In the genomic region with DNA sequence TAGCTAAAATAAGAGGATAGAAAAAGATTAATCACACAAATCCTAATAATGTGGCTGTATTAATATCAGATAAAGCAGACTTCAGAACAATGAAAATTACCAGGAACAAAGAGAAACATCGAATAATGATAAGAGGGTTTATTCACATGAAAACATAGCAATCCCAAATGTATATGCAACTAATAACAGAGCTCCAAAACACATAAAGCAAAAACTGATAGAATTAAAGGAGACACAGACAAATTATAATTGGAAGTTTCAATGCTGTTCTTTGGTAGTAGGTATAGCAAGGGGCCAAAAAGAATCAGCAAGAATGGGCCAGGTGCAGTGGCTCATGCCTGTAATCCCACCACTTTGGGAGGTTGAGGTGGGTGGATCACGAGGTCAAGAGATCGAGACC, we compare ENCODE assay signal across 30 cellular contexts.
"Had no signal": no experiment of that assay in that cellular context is flagged by ENCODE, and none has a peak within 500 bp of the region (broad histone marks: within the 10 kb centered on the region; RNA-seq: fewer than 3 reads in every experiment).

No MANE protein-coding gene starts in this region.

- H3K4me1 Mint-ChIP-seq: activated CD4-positive, alpha-beta memory T cell treated with anti-CD3 and anti-CD28 coated beads, Interleukin-2, amount 10 ng/mL, durations not matched to agents 7 days and 5 days; activated CD4-positive, alpha-beta T cell treated with anti-CD3 and anti-CD28 coated beads, Interleukin-2, amount 10 ng/mL, durations not matched to agents 7 days and 5 days; activated CD8-positive, alpha-beta memory T cell treated with anti-CD3 and anti-CD28 coated beads, Interleukin-2, amount 10 ng/mL, durations not matched to agents 7 days and 5 days; activated naive CD8-positive, alpha-beta T cell treated with anti-CD3 and anti-CD28 coated beads, Interleukin-2, amount 50 U/mL, for 24 hours had no signal

- H3K9me3 ChIP-seq: adrenal gland, body of pancreas, esophagus muscularis mucosa, gastrocnemius medialis had no signal

- H3K27me3 Mint-ChIP-seq: activated CD4-positive, alpha-beta memory T cell treated with anti-CD3 and anti-CD28 coated beads, Interleukin-2, amount 10 ng/mL, durations not matched to agents 7 days and 5 days; activated CD4-positive, alpha-beta T cell treated with anti-CD3 and anti-CD28 coated beads, Interleukin-2, amount 10 ng/mL, durations not matched to agents 7 days and 5 days; activated CD8-positive, alpha-beta memory T cell treated with anti-CD3 and anti-CD28 coated beads, Interleukin-2, amount 10 ng/mL, durations not matched to agents 7 days and 5 days; activated naive CD4-positive, alpha-beta T cell treated with anti-CD3 and anti-CD28 coated beads, Interleukin-2, amount 50 U/mL, for 24 hours; activated naive CD8-positive, alpha-beta T cell treated with anti-CD3 and anti-CD28 coated beads for 36 hours; activated naive CD8-positive, alpha-beta T cell treated with anti-CD3 and anti-CD28 coated beads, Interleukin-2, amount 50 U/mL, for 24 hours had no signal

- ATAC-seq: activated CD8-positive, alpha-beta memory T cell treated with anti-CD3 and anti-CD28 coated beads, Interleukin-2, amount 10 ng/mL, durations not matched to agents 7 days and 5 days; activated naive CD8-positive, alpha-beta T cell treated with anti-CD3 and anti-CD28 coated beads, Interleukin-2, amount 50 U/mL, for 24 hours; body of pancreas; foreskin keratinocyte; gastrocnemius medialis; WTC11 had no signal

- H3K4me3 Mint-ChIP-seq: activated CD4-positive, alpha-beta memory T cell treated with anti-CD3 and anti-CD28 coated beads, Interleukin-2, amount 10 ng/mL, durations not matched to agents 7 days and 5 days; activated CD4-positive, alpha-beta T cell treated with anti-CD3 and anti-CD28 coated beads, Interleukin-2, amount 10 ng/mL, durations not matched to agents 7 days and 5 days; activated CD8-positive, alpha-beta memory T cell treated with anti-CD3 and anti-CD28 coated beads, Interleukin-2, amount 10 ng/mL, durations not matched to agents 7 days and 5 days; activated naive CD4-positive, alpha-beta T cell treated with anti-CD3 and anti-CD28 coated beads for 36 hours; activated naive CD4-positive, alpha-beta T cell treated with anti-CD3 and anti-CD28 coated beads, Interleukin-2, amount 50 U/mL, for 24 hours; activated naive CD8-positive, alpha-beta T cell treated with anti-CD3 and anti-CD28 coated beads for 36 hours; activated naive CD8-positive, alpha-beta T cell treated with anti-CD3 and anti-CD28 coated beads, Interleukin-2, amount 50 U/mL, for 24 hours; activated T-helper 1 cell treated with anti-CD3 and anti-CD28 coated beads, Interleukin-12 subunit alpha, Interleukin-12 subunit beta, Interleukin-2, Interleukin-4 antibody, amounts not matched to agents 30 ng/mL and 10 ng/mL and 1 ng/mL, durations not matched to agents 14 hours and 24 hours and 36 hours; WTC11 had no signal

- H3K4me1 ChIP-seq: adrenal gland, foreskin keratinocyte, gastrocnemius medialis had no signal

- H3K4me3 ChIP-seq: adrenal gland, body of pancreas, esophagus muscularis mucosa, gastrocnemius medialis had no signal

- H3K9me3 Mint-ChIP-seq: activated naive CD4-positive, alpha-beta T cell treated with anti-CD3 and anti-CD28 coated beads, Interleukin-2, amount 50 U/mL, for 24 hours had no signal

- H3K27me3 ChIP-seq: adrenal gland, body of pancreas, esophagus muscularis mucosa, foreskin keratinocyte, gastrocnemius medialis had no signal

- FAIRE-seq: colon had no signal

- H3K27ac ChIP-seq: adrenal gland, body of pancreas, esophagus muscularis mucosa, foreskin keratinocyte, gastrocnemius medialis, VCaP had no signal

- H3K27ac Mint-ChIP-seq: activated CD4-positive, alpha-beta memory T cell treated with anti-CD3 and anti-CD28 coated beads, Interleukin-2, amount 10 ng/mL, durations not matched to agents 7 days and 5 days; activated CD4-positive, alpha-beta T cell treated with anti-CD3 and anti-CD28 coated beads, Interleukin-2, amount 10 ng/mL, durations not matched to agents 7 days and 5 days; activated CD8-positive, alpha-beta memory T cell treated with anti-CD3 and anti-CD28 coated beads, Interleukin-2, amount 10 ng/mL, durations not matched to agents 7 days and 5 days; activated naive CD4-positive, alpha-beta T cell treated with anti-CD3 and anti-CD28 coated beads for 36 hours; activated naive CD4-positive, alpha-beta T cell treated with anti-CD3 and anti-CD28 coated beads, Interleukin-2, amount 50 U/mL, for 24 hours; activated naive CD8-positive, alpha-beta T cell treated with anti-CD3 and anti-CD28 coated beads for 36 hours; activated naive CD8-positive, alpha-beta T cell treated with anti-CD3 and anti-CD28 coated beads, Interleukin-2, amount 50 U/mL, for 24 hours; activated T-helper 1 cell treated with anti-CD3 and anti-CD28 coated beads, Interleukin-12 subunit alpha, Interleukin-12 subunit beta, Interleukin-2, Interleukin-4 antibody, amounts not matched to agents 30 ng/mL and 10 ng/mL and 1 ng/mL, durations not matched to agents 14 hours and 24 hours and 36 hours; activated T-helper 2 cell treated with anti-CD3 and anti-CD28 coated beads, Interferon-gamma antibody, Interleukin-2, Interleukin-4, amounts not matched to agents 10 μg/mL and 5 μg/mL and 100 μg/mL, durations not matched to agents 14 hours and 24 hours and 36 hours; WTC11 had no signal

- H3K36me3 ChIP-seq: adrenal gland, esophagus muscularis mucosa, gastrocnemius medialis had no signal

- DNase-seq: activated CD4-positive, alpha-beta memory T cell treated with anti-CD3 and anti-CD28 coated beads, Interleukin-2, amount 10 ng/mL, durations not matched to agents 7 days and 5 days; activated CD4-positive, alpha-beta T cell treated with anti-CD3 and anti-CD28 coated beads for 1 hour; activated CD4-positive, alpha-beta T cell treated with anti-CD3 and anti-CD28 coated beads for 4 hours; activated CD4-positive, alpha-beta T cell treated with anti-CD3 and anti-CD28 coated beads, Interleukin-2, amount 10 ng/mL, durations not matched to agents 7 days and 5 days; activated CD4-positive, alpha-beta T cell treated with anti-CD3 and anti-CD28 coated beads, Interleukin-2, amount 50 U/mL, for 4 hours; activated CD8-positive, alpha-beta memory T cell treated with anti-CD3 and anti-CD28 coated beads, Interleukin-2, amount 10 ng/mL, durations not matched to agents 7 days and 5 days; activated CD8-positive, alpha-beta memory T cell treated with anti-CD3 and anti-CD28 coated beads, Interleukin-2, amount 50 U/mL, for 4 hours; activated naive CD4-positive, alpha-beta T cell treated with anti-CD3 and anti-CD28 coated beads for 36 hours; activated naive CD8-positive, alpha-beta T cell treated with anti-CD3 and anti-CD28 coated beads for 36 hours; activated naive CD8-positive, alpha-beta T cell treated with anti-CD3 and anti-CD28 coated beads, Interleukin-2, amount 50 U/mL, for 24 hours; activated T-cell treated with anti-CD3 and anti-CD28 coated beads, Interleukin-2, amount 50 U/mL, for 1 hour; activated T-cell treated with anti-CD3 and anti-CD28 coated beads, Interleukin-2, amount 50 U/mL, for 48 hours; adrenal gland; amygdala; aorta; body of pancreas; caudate nucleus; effector CD8-positive, alpha-beta T cell; erythroblast; foreskin keratinocyte; gastrocnemius medialis; glutamatergic neuron; T-helper 2 cell had no signal
